Comparison of ENCODE assay signal across 17 cellular contexts in the genomic region with DNA sequence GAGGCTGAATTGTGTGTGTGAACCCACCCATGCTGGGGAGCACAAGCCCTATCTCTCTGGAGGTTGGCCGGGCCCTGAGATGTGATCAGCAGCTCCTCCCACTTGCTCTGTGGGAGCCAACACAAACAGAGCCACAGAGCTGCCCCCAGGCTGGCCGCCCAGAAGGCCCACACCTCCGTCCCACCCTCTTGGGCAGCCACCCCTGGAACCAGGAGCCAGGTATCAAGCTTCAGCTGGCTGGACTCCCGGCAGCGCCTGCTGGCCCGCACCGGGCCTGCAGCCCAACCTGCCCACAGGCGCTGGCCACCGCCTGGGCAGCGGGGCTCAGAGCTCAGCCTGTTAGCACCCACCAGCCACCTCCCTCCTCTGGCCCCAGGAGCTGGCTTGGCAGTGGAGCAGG.
"Had no signal": no experiment of that assay in that cellular context is flagged by ENCODE, and none has a peak within 500 bp of the region (broad histone marks: within the 10 kb centered on the region; RNA-seq: fewer than 3 reads in every experiment).

No MANE protein-coding gene starts in this region.

- H3K4me3 ChIP-seq: sigmoid colon, smooth muscle cell, testis had no signal

- H3K4me3 Mint-ChIP-seq: activated CD4-positive, alpha-beta memory T cell treated with anti-CD3 and anti-CD28 coated beads for 36 hours; activated naive CD4-positive, alpha-beta T cell treated with anti-CD3 and anti-CD28 coated beads, Interleukin-2, amount 10 ng/mL, durations not matched to agents 7 days and 5 days; immature natural killer cell; nephron; stimulated activated naive B cell treated with anti-CD40 and anti-IgM and Interleukin-4, amounts not matched to agents 10 μg/mL and 1 μg/mL and 100 μg/mL, for 72 hours; T-helper 17 cell had no signal

- H3K9ac ChIP-seq: parathyroid adenoma had no signal

- H3K4me1 ChIP-seq: parathyroid adenoma, sigmoid colon, testis had no signal

- H3K36me3 Mint-ChIP-seq: activated CD4-positive, alpha-beta memory T cell treated with anti-CD3 and anti-CD28 coated beads for 36 hours; activated naive CD4-positive, alpha-beta T cell treated with anti-CD3 and anti-CD28 coated beads, Interleukin-2, amount 10 ng/mL, durations not matched to agents 7 days and 5 days; immature natural killer cell; stimulated activated naive B cell treated with anti-CD40 and anti-IgM and Interleukin-4, amounts not matched to agents 10 μg/mL and 1 μg/mL and 100 μg/mL, for 72 hours had no signal

- H3K36me3 ChIP-seq: sigmoid colon had no signal

- H3K79me2 ChIP-seq: parathyroid adenoma had no signal

- H2AFZ ChIP-seq: parathyroid adenoma had no signal

- H3K27ac Mint-ChIP-seq: activated CD4-positive, alpha-beta memory T cell treated with anti-CD3 and anti-CD28 coated beads for 36 hours; activated naive CD4-positive, alpha-beta T cell treated with anti-CD3 and anti-CD28 coated beads, Interleukin-2, amount 10 ng/mL, durations not matched to agents 7 days and 5 days; immature natural killer cell; nephron; stimulated activated naive B cell treated with anti-CD40 and anti-IgM and Interleukin-4, amounts not matched to agents 10 μg/mL and 1 μg/mL and 100 μg/mL, for 72 hours; T-helper 17 cell had no signal

- H3K27ac ChIP-seq: parathyroid adenoma, sigmoid colon, testis had no signal

- H3K4me1 Mint-ChIP-seq: activated naive CD4-positive, alpha-beta T cell treated with anti-CD3 and anti-CD28 coated beads, Interleukin-2, amount 10 ng/mL, durations not matched to agents 7 days and 5 days; immature natural killer cell; nephron; stimulated activated naive B cell treated with anti-CD40 and anti-IgM and Interleukin-4, amounts not matched to agents 10 μg/mL and 1 μg/mL and 100 μg/mL, for 72 hours; T-helper 17 cell had no signal

- DNase-seq: activated CD4-positive, alpha-beta memory T cell treated with anti-CD3 and anti-CD28 coated beads for 36 hours; activated CD4-positive, alpha-beta T cell treated with anti-CD3 and anti-CD28 coated beads for 48 hours; activated CD4-positive, CD25-positive, alpha-beta regulatory T cell; activated effector memory CD4-positive, alpha-beta T cell treated with anti-CD3 and anti-CD28 coated beads, Interleukin-2, amount 50 U/mL, for 16 hours; activated naive CD4-positive, alpha-beta T cell treated with anti-CD3 and anti-CD28 coated beads, Interleukin-2, amount 10 ng/mL, durations not matched to agents 7 days and 5 days; foreskin fibroblast; immature natural killer cell; mammary epithelial cell; sigmoid colon; stimulated activated CD4-positive, alpha-beta T cell treated with anti-CD3 and anti-CD28 coated beads, Interleukin-15, amount 100 ng/mL, for 24 hours; stimulated activated naive B cell treated with anti-CD40 and anti-IgM and Interleukin-4, amounts not matched to agents 10 μg/mL and 1 μg/mL and 100 μg/mL, for 72 hours; SW 1271; T-helper 17 cell; testis had no signal

- H3K9me3 ChIP-seq: sigmoid colon, testis had no signal

- H3K4me2 ChIP-seq: smooth muscle cell had no signal

- H3K27me3 ChIP-seq: testis had no signal

- H3K27me3 Mint-ChIP-seq: activated CD4-positive, alpha-beta memory T cell treated with anti-CD3 and anti-CD28 coated beads for 36 hours; activated naive CD4-positive, alpha-beta T cell treated with anti-CD3 and anti-CD28 coated beads, Interleukin-2, amount 10 ng/mL, durations not matched to agents 7 days and 5 days; stimulated activated naive B cell treated with anti-CD40 and anti-IgM and Interleukin-4, amounts not matched to agents 10 μg/mL and 1 μg/mL and 100 μg/mL, for 72 hours; T-helper 17 cell had no signal

- H3K9me3 Mint-ChIP-seq: activated CD4-positive, alpha-beta memory T cell treated with anti-CD3 and anti-CD28 coated beads for 36 hours; activated naive CD4-positive, alpha-beta T cell treated with anti-CD3 and anti-CD28 coated beads, Interleukin-2, amount 10 ng/mL, durations not matched to agents 7 days and 5 days; immature natural killer cell; nephron; stimulated activated naive B cell treated with anti-CD40 and anti-IgM and Interleukin-4, amounts not matched to agents 10 μg/mL and 1 μg/mL and 100 μg/mL, for 72 hours had no signal
